ENCODE assay signal across 9 cellular contexts in the genomic region with DNA sequence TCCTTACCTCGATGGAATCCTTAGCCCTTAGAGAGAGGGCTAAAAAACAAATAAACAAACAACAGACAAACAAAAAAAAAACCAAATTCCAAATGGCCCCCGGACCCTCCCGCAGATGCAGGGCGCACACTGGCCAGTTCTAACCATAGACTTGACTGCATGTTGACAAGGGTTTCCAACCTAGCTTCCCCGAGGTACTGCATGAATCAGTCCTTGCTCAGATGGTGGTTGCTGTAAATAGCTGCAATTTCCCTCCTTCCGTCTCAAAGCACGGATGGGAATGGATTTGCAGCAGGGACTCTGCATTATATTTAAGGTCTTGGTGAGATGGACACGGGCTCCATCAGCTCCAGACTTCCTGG.
DNase-seq lines count a peak whose midpoint lies in the region; ATAC-seq and TF ChIP-seq lines count a peak whose summit lies in the region.
"Had no signal": no experiment of that assay in that cellular context is flagged by ENCODE, and none has a peak within 500 bp of the region (broad histone marks: within the 10 kb centered on the region; RNA-seq: fewer than 3 reads in every experiment).

No MANE protein-coding gene starts in this region.

- H3K4me3 Mint-ChIP-seq in activated naive CD8-positive, alpha-beta T cell treated with anti-CD3 and anti-CD28 coated beads for 36 hours, result peak overlapping the region; percentile 82
- H3K4me3 Mint-ChIP-seq in progenitor cell of endocrine pancreas (ENCODE audit: low read depth), result peak overlapping the region; percentile 80

- H3K36me3 Mint-ChIP-seq in activated naive CD8-positive, alpha-beta T cell treated with anti-CD3 and anti-CD28 coated beads for 36 hours, result no peaks in the 10 kb centered on the region
- no peaks in the 10 kb centered on the region for H3K36me3 Mint-ChIP-seq in progenitor cell of endocrine pancreas (ENCODE audit: insufficient read depth)

- H3K27ac ChIP-seq in Karpas-422 (ENCODE audit: low read length), result no peak overlapping the region
- no peak overlapping the region for H3K27ac ChIP-seq in right cardiac atrium (ENCODE audit: low read length)
- H3K27ac ChIP-seq: 22Rv1 had no signal

- no peaks in the 10 kb centered on the region for H3K36me3 ChIP-seq in Karpas-422 (ENCODE audit: insufficient read depth, low read length)

- peaks cover 9% of the 10 kb centered on the region for H3K27me3 Mint-ChIP-seq in activated naive CD8-positive, alpha-beta T cell treated with anti-CD3 and anti-CD28 coated beads for 36 hours
- peaks cover 6% of the 10 kb centered on the region for H3K27me3 Mint-ChIP-seq in progenitor cell of endocrine pancreas

- H3K79me2 ChIP-seq in Karpas-422 (ENCODE audit: low read length), result no peaks in the 10 kb centered on the region

- H3K4me3 ChIP-seq in Karpas-422 (ENCODE audit: low read length), result peak overlapping the region; percentile 62
- peak overlapping the region; percentile 63 for H3K4me3 ChIP-seq in right cardiac atrium (ENCODE audit: low read length)

- peak; percentile 23 for ATAC-seq in GM21576 (IDR thresholded peaks at IDR 0.05; ENCODE audit: unreplicated experiment)
- ATAC-seq in right cardiac atrium, result peak; percentile 47 to 65

- H3K27me3 ChIP-seq in Karpas-422 (ENCODE audit: low read length) (no peaks in the 10 kb centered on the region), right cardiac atrium (ENCODE audit: control insufficient read depth, insufficient read depth) (no peaks in the 10 kb centered on the region)

- H3K4me2 ChIP-seq in Karpas-422 (ENCODE audit: low read depth, low read length, poor library complexity, severe bottlenecking), result peak overlapping the region; percentile 71

- TF ChIP-seq CTCF in progenitor cell of endocrine pancreas (IDR thresholded peaks at IDR 0.05; ENCODE audit: unreplicated experiment), result no peak

- H3K9ac ChIP-seq in Karpas-422 (ENCODE audit: low read length), result peak overlapping the region; percentile 56

- H3K9me3 Mint-ChIP-seq in activated naive CD8-positive, alpha-beta T cell treated with anti-CD3 and anti-CD28 coated beads for 36 hours, result peaks cover under 1% of the 10 kb centered on the region
- H3K9me3 Mint-ChIP-seq in progenitor cell of endocrine pancreas (ENCODE audit: low read depth), result peaks cover 7% of the 10 kb centered on the region

- H3K9me3 ChIP-seq in Karpas-422 (ENCODE audit: low read length), result no peaks in the 10 kb centered on the region
- H3K9me3 ChIP-seq in right cardiac atrium (ENCODE audit: control insufficient read depth, low read length), result no peaks in the 10 kb centered on the region

- peak overlapping the region; percentile 91; the same call in 1 of the 2 replicates for H2AFZ ChIP-seq in Karpas-422 (ENCODE audit: low read length)

- WGBS in right cardiac atrium, result 7% methylated on average over 8 of the region's 8 CpGs

- H3K4me1 Mint-ChIP-seq in activated naive CD8-positive, alpha-beta T cell treated with anti-CD3 and anti-CD28 coated beads for 36 hours, result peaks cover 17% of the 10 kb centered on the region
- peaks cover 7% of the 10 kb centered on the region for H3K4me1 Mint-ChIP-seq in progenitor cell of endocrine pancreas (ENCODE audit: low read depth)

- DNase-seq in DMS 273 (lab: John Stamatoyannopoulos, UW; ENCODE audit: unreplicated experiment) (peak; percentile 69), DMS 273 treated with DMSO at 0.1 percent for 48 hours (lab: John Stamatoyannopoulos, UW) (no peak), Karpas-422 (peak; percentile 45), right cardiac atrium (no peak), progenitor cell of endocrine pancreas (ENCODE audit: low spot score, unreplicated experiment) (no peak), GF-D8 (lab: John Stamatoyannopoulos, UW) (no peak)
- no peak for DNase-seq in activated naive CD8-positive, alpha-beta T cell treated with anti-CD3 and anti-CD28 coated beads for 36 hours

- no peaks in the 10 kb centered on the region for H3K9me2 ChIP-seq in Karpas-422 (replicated peaks; ENCODE audit: insufficient read depth, low read length)

- no peaks in the 10 kb centered on the region for H4K20me1 ChIP-seq in Karpas-422 (ENCODE audit: insufficient read depth, low read depth, low read length)

- intact Hi-C loops in right cardiac atrium (cut with DNase I), result loop anchor here in 1 of 4 donors (10.0 kb wide), 1 partner anchor 297 kb away; a partner anchor contains a TSS

- H3K27ac Mint-ChIP-seq in activated naive CD8-positive, alpha-beta T cell treated with anti-CD3 and anti-CD28 coated beads for 36 hours, result peak overlapping the region; percentile 63
- peak overlapping the region; percentile 71 for H3K27ac Mint-ChIP-seq in progenitor cell of endocrine pancreas

- H3K4me1 ChIP-seq in Karpas-422 (ENCODE audit: low read length) (peaks cover 11% of the 10 kb centered on the region), right cardiac atrium (ENCODE audit: control insufficient read depth, insufficient read depth, low read length) (no peaks in the 10 kb centered on the region)

Comparison
In these comparisons a context has a peak if more than half of its experiments do, and no peak if none do; other contexts are left out.
1. DNase-seq: peak in DMS 273 (single experiment) and Karpas-422 (single experiment); none in DMS 273 treated with DMSO at 0.1 percent for 48 hours (single experiment), activated naive CD8-positive, alpha-beta T cell treated with anti-CD3 and anti-CD28 coated beads for 36 hours (single experiment), right cardiac atrium (0 of 3), progenitor cell of endocrine pancreas (single experiment) and GF-D8 (single experiment).